Comparison of ENCODE assay signal across 13 cellular contexts in the genomic region with DNA sequence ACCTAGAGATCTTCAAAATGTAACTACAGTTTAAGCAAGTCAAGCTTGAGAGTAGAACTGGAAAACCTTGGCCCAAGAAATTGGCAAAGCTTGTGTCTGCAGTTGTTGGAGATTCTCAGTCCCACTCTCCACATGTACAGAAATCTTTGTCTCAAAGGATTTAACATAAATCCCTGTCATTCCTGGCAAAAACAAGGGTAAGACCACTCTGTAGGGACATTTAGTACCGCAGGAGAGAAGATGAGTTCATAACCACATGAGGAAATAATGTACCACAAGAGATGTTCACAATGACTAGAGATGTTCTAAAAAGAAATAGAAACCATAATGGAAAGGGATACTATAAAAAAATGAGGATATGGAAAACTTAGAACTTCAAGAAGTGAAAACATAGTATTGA.
A peak's percentile ranks its signal among the peaks of the same experiment; 100 is the strongest.
DNase-seq lines count a peak whose midpoint lies in the region; ATAC-seq and TF ChIP-seq lines count a peak whose summit lies in the region.
"Had no signal": no experiment of that assay in that cellular context is flagged by ENCODE, and none has a peak within 500 bp of the region (broad histone marks: within the 10 kb centered on the region; RNA-seq: fewer than 3 reads in every experiment).

No MANE protein-coding gene starts in this region.

- WGBS in psoas muscle, 3 donors, result 80 to 94% (median 84%) methylated on average over 1 of the region's 1 CpG

- no peak for ATAC-seq in central memory CD8-positive, alpha-beta T cell (replicated peaks; ENCODE audit: extremely low read depth, poor library complexity, severe bottlenecking)
- ATAC-seq in psoas muscle (no peak), GM21526 (IDR thresholded peaks at IDR 0.05; ENCODE audit: low FRiP score, unreplicated experiment) (no peak)

- H3K27ac Mint-ChIP-seq in activated T-cell treated with anti-CD3 and anti-CD28 coated beads, Interleukin-2, amount 50 U/mL, for 24 hours, result peak overlapping the region; percentile 99
- H3K27ac Mint-ChIP-seq in central memory CD8-positive, alpha-beta T cell (ENCODE audit: low read depth), result peak overlapping the region; percentile 92
- no peak overlapping the region for H3K27ac Mint-ChIP-seq in type B pancreatic cell

- CTCF ChIA-PET in OCI-LY7 (lab: Charles Lee; ENCODE audit: unreplicated experiment), result no interaction called here

- TSS peak; percentile 34 for BruUV-seq in OCI-LY7 (replicated peaks; lab: Mats Ljungman, UMichigan)

- peaks cover 7% of the 10 kb centered on the region; the same call in 1 of the 2 replicates for H3K79me2 ChIP-seq in OCI-LY7 (ENCODE audit: insufficient read depth, low read depth, low read length)

- H3K4me3 ChIP-seq in OCI-LY7 (ENCODE audit: low read depth, low read length, poor library complexity, severe bottlenecking) (no peak overlapping the region), psoas muscle (peak overlapping the region; percentile 54)
- H3K4me3 ChIP-seq: ovary, upper lobe of left lung had no signal

- H3K4me1 ChIP-seq in OCI-LY7 (ENCODE audit: insufficient read depth, low read length, poor library complexity, severe bottlenecking) (peaks cover 23% of the 10 kb centered on the region), psoas muscle (peaks cover 67% of the 10 kb centered on the region)

- H3K9me2 ChIP-seq in OCI-LY7 (ENCODE audit: insufficient read depth, low read length), result no peaks in the 10 kb centered on the region

- H2AFZ ChIP-seq in OCI-LY7 (ENCODE audit: low read length), result no peak overlapping the region

- H3K4me3 Mint-ChIP-seq in activated T-cell treated with anti-CD3 and anti-CD28 coated beads, Interleukin-2, amount 50 U/mL, for 24 hours, result peak overlapping the region; percentile 66
- H3K4me3 Mint-ChIP-seq in central memory CD8-positive, alpha-beta T cell, result no peak overlapping the region
- no peak overlapping the region for H3K4me3 Mint-ChIP-seq in type B pancreatic cell

- no peaks in the 10 kb centered on the region for H3K9me3 ChIP-seq in OCI-LY7 (ENCODE audit: low read length)
- no peaks in the 10 kb centered on the region for H3K9me3 ChIP-seq in psoas muscle
- H3K9me3 ChIP-seq: ovary, upper lobe of left lung had no signal

- H4K20me1 ChIP-seq in OCI-LY7 (ENCODE audit: insufficient read depth, low read length), result 0 out of 2 replicates have a peak, but pooled peaks cover 2% of the 10 kb centered on the region

- H3K36me3 Mint-ChIP-seq in activated T-cell treated with anti-CD3 and anti-CD28 coated beads, Interleukin-2, amount 50 U/mL, for 24 hours (ENCODE audit: low read depth), result peaks cover 83% of the 10 kb centered on the region
- H3K36me3 Mint-ChIP-seq in central memory CD8-positive, alpha-beta T cell (ENCODE audit: insufficient read depth), result peaks cover 43% of the 10 kb centered on the region
- peaks cover 31% of the 10 kb centered on the region for H3K36me3 Mint-ChIP-seq in type B pancreatic cell

- POLR2A ChIA-PET in OCI-LY7 (lab: Charles Lee), result interaction anchor here (1.1 kb wide), 1 partner anchor 32 kb away, joined by 4 read pairs; no protein-coding TSS in a partner anchor

- peaks cover 62% of the 10 kb centered on the region for H3K36me3 ChIP-seq in OCI-LY7 (ENCODE audit: insufficient read depth, low read length)
- peaks cover 11 to 43% of the 10 kb centered on the region in 2 donors for H3K36me3 ChIP-seq in psoas muscle (ENCODE audit: insufficient read depth in 1 of 2, low read depth in 1 of 2)
- H3K36me3 ChIP-seq: ovary had no signal

- H3K9me3 Mint-ChIP-seq in activated T-cell treated with anti-CD3 and anti-CD28 coated beads, Interleukin-2, amount 50 U/mL, for 24 hours, result no peaks in the 10 kb centered on the region
- no peaks in the 10 kb centered on the region for H3K9me3 Mint-ChIP-seq in central memory CD8-positive, alpha-beta T cell
- no peaks in the 10 kb centered on the region for H3K9me3 Mint-ChIP-seq in type B pancreatic cell

- TF ChIP-seq CTCF in OCI-LY7 (conservative IDR thresholded peaks at IDR 0.05; ENCODE audit: low read length), result no peak
- no peak for TF ChIP-seq CTCF in psoas muscle (IDR thresholded peaks at IDR 0.05)
- TF ChIP-seq CTCF in type B pancreatic cell (conservative IDR thresholded peaks at IDR 0.05), result no peak

- no peaks in the 10 kb centered on the region for H3K27me3 ChIP-seq in psoas muscle (ENCODE audit: insufficient read depth in 3 of 3, low read length in 2 of 3)
- H3K27me3 ChIP-seq: ovary, upper lobe of left lung had no signal

- H3K4me1 Mint-ChIP-seq in activated T-cell treated with anti-CD3 and anti-CD28 coated beads, Interleukin-2, amount 50 U/mL, for 24 hours (ENCODE audit: low read depth), result peaks cover 91% of the 10 kb centered on the region
- H3K4me1 Mint-ChIP-seq in central memory CD8-positive, alpha-beta T cell, result peaks cover 54% of the 10 kb centered on the region
- H3K4me1 Mint-ChIP-seq in type B pancreatic cell (ENCODE audit: unreplicated experiment), result peaks cover 14% of the 10 kb centered on the region

- no peak overlapping the region for H3K4me2 ChIP-seq in OCI-LY7 (ENCODE audit: low read length)

- intact Hi-C loops in OCI-LY7 (cut with micrococcal nuclease; ENCODE audit: unreplicated experiment) (no loop called here), psoas muscle (cut with DNase I) (loop anchor here in 1 of 2 donors (5.0 kb wide), 2 partner anchors 48 to 72 kb away; a partner anchor contains a TSS)

- no peaks in the 10 kb centered on the region for H3K27me3 Mint-ChIP-seq in activated T-cell treated with anti-CD3 and anti-CD28 coated beads, Interleukin-2, amount 50 U/mL, for 24 hours
- no peaks in the 10 kb centered on the region for H3K27me3 Mint-ChIP-seq in central memory CD8-positive, alpha-beta T cell
- H3K27me3 Mint-ChIP-seq in type B pancreatic cell, result no peaks in the 10 kb centered on the region

- no peak overlapping the region for H3K27ac ChIP-seq in OCI-LY7 (ENCODE audit: low read depth, low read length, poor library complexity, severe bottlenecking)
- peak overlapping the region; percentile 90 for H3K27ac ChIP-seq in psoas muscle
- H3K27ac ChIP-seq: ovary had no signal

- no peak for DNase-seq in activated T-cell treated with anti-CD3 and anti-CD28 coated beads, Interleukin-2, amount 50 U/mL, for 24 hours
- DNase-seq in activated T-cell treated with anti-CD3 and anti-CD28 coated beads for 4 hours (no peak), OCI-LY7 (ENCODE audit: low spot score) (no peak), psoas muscle (no peak), type B pancreatic cell (ENCODE audit: extremely low spot score, unreplicated experiment) (no peak), iPS-NIHi7 (ENCODE audit: extremely low spot score) (no peak)
- no peak for DNase-seq in central memory CD8-positive, alpha-beta T cell (ENCODE audit: low spot score in 2 of 2)
- DNase-seq: ACHN, NCI-H2081 treated with DMSO at 0.1 percent for 48 hours, ovary, SIG-M5, upper lobe of left lung had no signal
